8 cellular contexts compared by ENCODE assay signal in genomic region chr1:156676820-156677615, GRCh38. TPM values are rescaled to one million over a fixed set of nuclear protein-coding genes. Genes with fewer than 3 reads are reported as not detected.
A peak's percentile ranks its signal among the peaks of the same experiment; 100 is the strongest.
DNase-seq lines count a peak whose midpoint lies in the region; ATAC-seq and TF ChIP-seq lines count a peak whose summit lies in the region.

NES (minus strand) TSS chr1:156677407; CDS start chr1:156677264, 143 bp downstream.

- ATAC-seq in naive thymus-derived CD8-positive, alpha-beta T cell: peak; percentile 6 to 23
- ATAC-seq in HG02763 (IDR thresholded peaks at IDR 0.05; ENCODE audit: unreplicated experiment): no peak
- ATAC-seq in GM18861 (IDR thresholded peaks at IDR 0.05; ENCODE audit: unreplicated experiment): no peak

- TF ChIP-seq CTCF in fibroblast of pulmonary artery (IDR thresholded peaks at IDR 0.05; ENCODE audit: low read length, missing control alignments): no peak

- H3K4me1 Mint-ChIP-seq in naive thymus-derived CD8-positive, alpha-beta T cell: peaks cover 10 to 19% (median 14%) of the 10 kb centered on the region in 4 donors

- peaks cover 0 to 1% (median 0%) of the 10 kb centered on the region in 3 donors for H3K36me3 Mint-ChIP-seq in naive thymus-derived CD8-positive, alpha-beta T cell

- DNase-seq in DMS79 treated with DMSO at 0.1 percent for 48 hours (lab: John Stamatoyannopoulos, UW) (peak; percentile 2), DMS79 (lab: John Stamatoyannopoulos, UW) (no peak), SHP77 (lab: John Stamatoyannopoulos, UW) (peak; percentile 62 to 66), fibroblast of pulmonary artery (ENCODE audit: low read depth) (peak; percentile 69), SKM-1 (lab: John Stamatoyannopoulos, UW; ENCODE audit: unreplicated experiment) (no peak)
- DNase-seq in naive thymus-derived CD8-positive, alpha-beta T cell: no peak

- H3K9me3 Mint-ChIP-seq in naive thymus-derived CD8-positive, alpha-beta T cell: no peaks in the 10 kb centered on the region

- peak within 1 kb of the TSS in 2 of 10 donors; percentile 1 to 25 for H3K27ac Mint-ChIP-seq in naive thymus-derived CD8-positive, alpha-beta T cell

- POLR2A ChIA-PET in naive thymus-derived CD8-positive, alpha-beta T cell (lab: Charles Lee): no interaction called here

- peak within 1 kb of the TSS; percentile 50 for H3K4me3 ChIP-seq in fibroblast of pulmonary artery (replicated peaks; ENCODE audit: low read depth, low read length)

- peak within 1 kb of the TSS in 9 of 10 donors; percentile 32 to 68 (median 50) for H3K4me3 Mint-ChIP-seq in naive thymus-derived CD8-positive, alpha-beta T cell

- peaks cover 27 to 85% (median 56%) of the 10 kb centered on the region in 5 donors for H3K27me3 Mint-ChIP-seq in naive thymus-derived CD8-positive, alpha-beta T cell

RNA-seq across cellular contexts. Expression of gene NES, which starts in this region (rescaled TPM):
- total RNA-seq in naive thymus-derived CD8-positive, alpha-beta T cell: not detected
- polyA plus RNA-seq in naive thymus-derived CD8-positive, alpha-beta T cell: not detected

Comparison
In these comparisons a context has a peak if more than half of its experiments do, and no peak if none do; other contexts are left out.
1. DNase-seq: peak in DMS79 treated with DMSO at 0.1 percent for 48 hours (single experiment), SHP77 (2 of 2) and fibroblast of pulmonary artery (single experiment); none in DMS79 (single experiment), naive thymus-derived CD8-positive, alpha-beta T cell (0 of 10) and SKM-1 (single experiment).
2. Peak in ATAC-seq in naive thymus-derived CD8-positive, alpha-beta T cell; RNA of the gene not detected or under 1 TPM.